ENCODE assay signal across 24 cellular contexts in the genomic region with DNA sequence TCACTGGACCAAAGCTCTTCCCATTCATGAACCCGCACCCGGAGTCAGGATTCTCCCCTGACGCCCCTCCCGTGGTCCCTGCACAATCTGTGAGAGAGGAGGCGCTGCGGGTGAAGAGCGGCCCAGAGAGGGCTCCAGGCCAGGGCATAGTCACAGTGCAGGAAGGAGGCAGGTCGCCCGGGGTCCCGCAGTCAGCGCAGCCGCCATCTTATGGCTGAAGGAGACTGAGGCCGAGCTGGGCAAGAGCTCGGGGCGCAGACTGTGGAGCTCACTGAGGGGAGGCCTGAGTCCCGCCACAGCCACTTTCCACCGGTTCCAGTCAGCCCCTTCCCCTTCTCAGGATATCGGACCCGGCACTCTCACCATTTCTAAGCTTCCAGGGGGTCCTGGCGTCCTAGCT. TPM values are rescaled to one million over a fixed set of nuclear protein-coding genes. Genes with fewer than 3 reads are reported as not detected.
DNase-seq lines count a peak whose midpoint lies in the region; ATAC-seq, FAIRE-seq and TF ChIP-seq lines count a peak whose summit lies in the region.
"Had no signal": no experiment of that assay in that cellular context is flagged by ENCODE, and none has a peak within 500 bp of the region (broad histone marks: within the 10 kb centered on the region; RNA-seq: fewer than 3 reads in every experiment).

No MANE protein-coding gene starts in this region.

- in situ Hi-C loops in HepG2 (cut with HindIII; ENCODE audit: extremely low pct_ligation_motif_present, low pct_unique_long_range_greater_than_20kb) = no loop called here
- in situ Hi-C loops in G401 (cut with HindIII; ENCODE audit: low sequenced_read_pairs) = no loop called here

- DNase-seq in HepG2 (ENCODE audit: low spot score) (no peak), right lobe of liver (no peak), KG1 (lab: John Stamatoyannopoulos, UW) (no peak), OCI-M1 (lab: John Stamatoyannopoulos, UW) (no peak), HCEC 1CT (no peak), G401 (ENCODE audit: low spot score) (no peak)
- DNase-seq: activated CD4-positive, alpha-beta T cell treated with anti-CD3 and anti-CD28 coated beads, Interleukin-2, amount 50 U/mL, for 48 hours; activated naive CD4-positive, alpha-beta T cell; activated T-cell treated with anti-CD3 and anti-CD28 coated beads for 4 hours; colonic mucosa; IMR-90; NCI-H1694 treated with DMSO at 0.1 percent for 48 hours; NCI-H226; stimulated activated naive CD8-positive, alpha-beta T cell treated with anti-CD3 and anti-CD28 coated beads, Interleukin-15, Interleukin-2, amounts not matched to agents 100 U/mL and 50 U/mL, for 24 hours had no signal

- ATAC-seq in HepG2 (no peak), right lobe of liver (peak in 3 of 4 donors; percentile 11 to 44 (median 30))
- ATAC-seq: stimulated activated naive CD8-positive, alpha-beta T cell treated with anti-CD3 and anti-CD28 coated beads, Interleukin-15, Interleukin-2, amounts not matched to agents 100 U/mL and 50 U/mL, for 24 hours had no signal

- H4K20me1 ChIP-seq in HepG2 (ENCODE audit: insufficient read depth, low read length) = no peaks in the 10 kb centered on the region
- H4K20me1 ChIP-seq: BLaER1 treated with 17β-estradiol and CSF1 and Interleukin-3, amounts not matched to agents 10 nM and 100 nM had no signal

- TF ChIP-seq CTCF in liver (IDR thresholded peaks at IDR 0.05; ENCODE audit: low read depth, low read length, missing input control) (no peak), HepG2 (CRISPR knock-in tag; IDR thresholded peaks at IDR 0.05) (no peak), right lobe of liver (IDR thresholded peaks at IDR 0.05) (no peak)

- BruUV-seq in HepG2 (replicated peaks; lab: Mats Ljungman, UMichigan) = no TSS peak

- H3K27me3 ChIP-seq in liver (ENCODE audit: control insufficient read depth in 4 of 4, insufficient read depth in 4 of 4, low read length in 3 of 4) = no peaks in the 10 kb centered on the region
- no peaks in the 10 kb centered on the region for H3K27me3 ChIP-seq in HepG2 (ENCODE audit: control insufficient read depth in 1 of 2, insufficient read depth in 2 of 2, low read length in 2 of 2)
- H3K27me3 ChIP-seq in right lobe of liver = no peaks in the 10 kb centered on the region
- H3K27me3 ChIP-seq in skeletal muscle tissue (ENCODE audit: control insufficient read depth in 3 of 3, insufficient read depth in 3 of 3, low read length in 3 of 3) = no peaks in the 10 kb centered on the region
- H3K27me3 ChIP-seq: BLaER1 treated with 17β-estradiol and CSF1 and Interleukin-3, amounts not matched to agents 10 nM and 100 nM; colonic mucosa had no signal

- POLR2A ChIA-PET in HepG2 (lab: Yijun Ruan, JAX) = no interaction called here

- H3K9ac ChIP-seq in liver (ENCODE audit: low read depth in 1 of 2, low read length in 2 of 2) = no peak overlapping the region
- H3K9ac ChIP-seq in HepG2 (ENCODE audit: insufficient read depth, low read depth, low read length) = no peak overlapping the region
- no peak overlapping the region for H3K9ac ChIP-seq in skeletal muscle tissue (ENCODE audit: low read depth in 1 of 3, low read length in 3 of 3)
- H3K9ac ChIP-seq: BLaER1 treated with 17β-estradiol and CSF1 and Interleukin-3, amounts not matched to agents 10 nM and 100 nM had no signal

- no peak for TF ChIP-seq POLR2A in HepG2 (IDR thresholded peaks at IDR 0.05; ENCODE audit: insufficient read depth in 1 of 2, low read depth in 2 of 2, low read length in 2 of 2)
- TF ChIP-seq POLR2A in right lobe of liver (IDR thresholded peaks at IDR 0.05) = no peak

- intact Hi-C loops in HepG2 (cut with micrococcal nuclease; ENCODE audit: unreplicated experiment) = no loop called here
- intact Hi-C loops in right lobe of liver (cut with DNase I) = no loop called here

- CTCF ChIA-PET in HepG2 (lab: Yijun Ruan, JAX; ENCODE audit: low intra/inter-chr PET ratio, low total read pairs) = no interaction called here

- no peaks in the 10 kb centered on the region for H3K79me2 ChIP-seq in HepG2 (ENCODE audit: insufficient read depth, low read length)

- H3K36me3 ChIP-seq in liver (ENCODE audit: control insufficient read depth in 4 of 4, insufficient read depth in 3 of 4, low read depth in 1 of 4, low read length in 3 of 4) (no peaks in the 10 kb centered on the region), HepG2 (replicated peaks in 1 of 2; ENCODE audit: control insufficient read depth in 1 of 2, insufficient read depth in 2 of 2, low read length in 2 of 2) (no peaks in the 10 kb centered on the region), right lobe of liver (no peaks in the 10 kb centered on the region), skeletal muscle tissue (ENCODE audit: control insufficient read depth in 3 of 3, insufficient read depth in 3 of 3, low read length in 3 of 3) (no peaks in the 10 kb centered on the region)
- H3K36me3 ChIP-seq: BLaER1 treated with 17β-estradiol and CSF1 and Interleukin-3, amounts not matched to agents 10 nM and 100 nM; colonic mucosa; gastroesophageal sphincter; HAP-1 had no signal

- FAIRE-seq in HepG2 (lab: Jason Lieb, UNC) = no peak
- FAIRE-seq: A204.1, astrocyte had no signal

- no peak overlapping the region for H3K4me2 ChIP-seq in HepG2 (ENCODE audit: low read depth, low read length)
- H3K4me2 ChIP-seq: BLaER1 treated with 17β-estradiol and CSF1 and Interleukin-3, amounts not matched to agents 10 nM and 100 nM had no signal

- H2AFZ ChIP-seq in HepG2 (ENCODE audit: low read length) = no peak overlapping the region

- H3K9me3 ChIP-seq in liver (ENCODE audit: control insufficient read depth in 4 of 4, low read length in 3 of 4) = peaks cover 0 to 8% (median 2%) of the 10 kb centered on the region in 4 donors
- peaks cover 87% of the 10 kb centered on the region for H3K9me3 ChIP-seq in HepG2 (ENCODE audit: low read length)
- no peaks in the 10 kb centered on the region for H3K9me3 ChIP-seq in right lobe of liver
- H3K9me3 ChIP-seq in skeletal muscle tissue (ENCODE audit: control insufficient read depth in 3 of 3, low read length in 3 of 3) = peaks cover 0 to 2% (median 0%) of the 10 kb centered on the region in 3 donors
- H3K9me3 ChIP-seq: colonic mucosa, HAP-1 had no signal

- H3K27ac ChIP-seq in liver (ENCODE audit: low read depth in 1 of 2, low read length in 2 of 2) (no peak overlapping the region), HepG2 (ENCODE audit: extremely low read length, insufficient read depth, low read length) (no peak overlapping the region), right lobe of liver (no peak overlapping the region), skeletal muscle tissue (ENCODE audit: low read depth, low read length) (no peak overlapping the region)
- H3K27ac ChIP-seq: BLaER1 treated with 17β-estradiol and CSF1 and Interleukin-3, amounts not matched to agents 10 nM and 100 nM; colonic mucosa had no signal

- TF ChIP-seq EP300 in HepG2 (IDR thresholded peaks at IDR 0.05; ENCODE audit: low read depth in 2 of 2, low read length in 2 of 2) (no peak), HepG2 (CRISPR knock-in tag; IDR thresholded peaks at IDR 0.05; ENCODE audit: borderline replicate concordance) (no peak)

- 10% methylated on average over 20 of the region's 20 CpGs for WGBS in liver
- 23% methylated on average over 9 of the region's 20 CpGs for WGBS in HepG2 (ENCODE audit: low lambda C conversion rate)
- WGBS in right lobe of liver (ENCODE audit: insufficient coverage, low coverage, low lambda C conversion rate, missing lambda C conversion rate) = 21% methylated on average over 7 of the region's 20 CpGs

- TF ChIP-seq RAD21 in liver (IDR thresholded peaks at IDR 0.05) (no peak), HepG2 (CRISPR knock-in tag; IDR thresholded peaks at IDR 0.05) (no peak)

- peak overlapping the region in 2 of 3 donors; percentile 10 to 54 for H3K4me3 ChIP-seq in liver (ENCODE audit: low read depth in 1 of 3, low read length in 3 of 3)
- H3K4me3 ChIP-seq in HepG2 (replicated peaks in 1 of 3; ENCODE audit: insufficient read depth in 1 of 3, low read depth in 2 of 3, low read length in 3 of 3) = no peak overlapping the region
- peak overlapping the region in 2 of 3 donors; percentile 5 to 12 for H3K4me3 ChIP-seq in right lobe of liver
- H3K4me3 ChIP-seq in skeletal muscle tissue (ENCODE audit: low read length in 3 of 3) = peak overlapping the region in 2 of 3 donors; percentile 51 to 65
- H3K4me3 ChIP-seq: BLaER1 treated with 17β-estradiol and CSF1 and Interleukin-3, amounts not matched to agents 10 nM and 100 nM; colonic mucosa; HAP-1 had no signal

- H3K4me1 ChIP-seq in liver (ENCODE audit: control insufficient read depth in 4 of 4, insufficient read depth in 4 of 4, low read length in 3 of 4) = no peaks in the 10 kb centered on the region
- H3K4me1 ChIP-seq in HepG2 (ENCODE audit: insufficient read depth, low read length) = no peaks in the 10 kb centered on the region
- no peaks in the 10 kb centered on the region for H3K4me1 ChIP-seq in right lobe of liver
- no peaks in the 10 kb centered on the region for H3K4me1 ChIP-seq in skeletal muscle tissue (ENCODE audit: control insufficient read depth in 3 of 3, insufficient read depth in 3 of 3, low read length in 3 of 3)
- H3K4me1 ChIP-seq: BLaER1 treated with 17β-estradiol and CSF1 and Interleukin-3, amounts not matched to agents 10 nM and 100 nM; colonic mucosa; gastroesophageal sphincter; HAP-1 had no signal

RNA-seq across cellular contexts. Expression of gene ZNF99, which starts 0.3 kb away (rescaled TPM):
- total RNA-seq in liver (under 1 TPM in 1 of 2 donors, not detected in 1; 0.09 TPM), HepG2 (2016; rRNA removed; fragmentation: Illumina TruSeq; extraction: Trizol) (not detected in 2 replicates), right lobe of liver (under 1 TPM in 3 of 6 experiments, not detected in 3; 0.02 to 0.07 (median 0.04) TPM), skeletal muscle tissue (under 0.01 TPM)
- polyA plus RNA-seq in liver (under 1 TPM in 1 of 2 donors, not detected in 1; 0.01 TPM), HepG2 (2011; rRNA removed) (not detected in 2 replicates)
- total RNA-seq in HepG2 (2016; cell fraction: cytosol; rRNA removed; fragmentation: Illumina TruSeq; extraction: Trizol; ENCODE audit: low read depth) = not detected in 2 replicates
- total RNA-seq in HepG2 (2016; cell fraction: insoluble cytoplasmic fraction; rRNA removed; fragmentation: Illumina TruSeq; extraction: Trizol) = not detected in 2 replicates
- total RNA-seq in HepG2 (2016; cell fraction: membrane; rRNA removed; fragmentation: Illumina TruSeq; extraction: Trizol) = not detected in 2 replicates
- not detected in 2 replicates for total RNA-seq in HepG2 (2016; cell fraction: nucleus; rRNA removed; fragmentation: Illumina TruSeq; extraction: Trizol)
- not detected in 2 replicates for polyA plus RNA-seq in HepG2 (2011; cell fraction: cytosol; rRNA removed)
- not detected in 2 replicates for polyA plus RNA-seq in HepG2 (2011; cell fraction: nucleus; rRNA removed)
- polyA plus RNA-seq in HepG2 (2012) = not detected in 2 replicates
- polyA plus RNA-seq in HepG2 (2016; cell fraction: cytosol; fragmentation: Illumina TruSeq; extraction: Trizol; ENCODE audit: low read depth) = not detected in 2 replicates
- polyA plus RNA-seq in HepG2 (2016; cell fraction: insoluble cytoplasmic fraction; fragmentation: Illumina TruSeq; extraction: Trizol; ENCODE audit: low read depth) = not detected in 2 replicates
- not detected in 2 replicates for polyA plus RNA-seq in HepG2 (2016; cell fraction: membrane; fragmentation: Illumina TruSeq; extraction: Trizol; ENCODE audit: low read depth)
- not detected in 2 replicates for polyA plus RNA-seq in HepG2 (2016; cell fraction: nucleus; fragmentation: Illumina TruSeq; extraction: Trizol; ENCODE audit: insufficient read depth, low read depth)
- polyA minus RNA-seq in HepG2 (2011; rRNA and poly(A)+ RNA removed; ENCODE audit: low replicate concordance) = not detected in 2 replicates
- polyA minus RNA-seq in HepG2 (2011; cell fraction: cytosol; rRNA and poly(A)+ RNA removed) = not detected in 2 replicates
- not detected in 2 replicates for polyA minus RNA-seq in HepG2 (2011; cell fraction: nucleus; rRNA and poly(A)+ RNA removed)
- not detected in 2 replicates for total RNA-seq in G401 (2014; rRNA removed; shearing (Covaris generic))
- total RNA-seq: astrocyte, colonic mucosa, IMR-90, pulmonary artery endothelial cell, RPMI7951 had no signal
- polyA plus RNA-seq: IMR-90 had no signal

RNA-seq across cellular contexts. Expression of gene ZNF723, which starts 48.4 kb away (rescaled TPM):
- total RNA-seq in liver = under 1 TPM; 0.05 to 0.08 TPM
- not detected for polyA plus RNA-seq in liver
- not detected in 2 replicates for total RNA-seq in HepG2 (2016; rRNA removed; fragmentation: Illumina TruSeq; extraction: Trizol)
- total RNA-seq in HepG2 (2016; cell fraction: cytosol; rRNA removed; fragmentation: Illumina TruSeq; extraction: Trizol; ENCODE audit: low read depth) = not detected in 2 replicates
- not detected in 2 replicates for total RNA-seq in HepG2 (2016; cell fraction: insoluble cytoplasmic fraction; rRNA removed; fragmentation: Illumina TruSeq; extraction: Trizol)
- not detected in 2 replicates for total RNA-seq in HepG2 (2016; cell fraction: membrane; rRNA removed; fragmentation: Illumina TruSeq; extraction: Trizol)
- not detected in 2 replicates for total RNA-seq in HepG2 (2016; cell fraction: nucleus; rRNA removed; fragmentation: Illumina TruSeq; extraction: Trizol)
- polyA plus RNA-seq in HepG2 (2011; rRNA removed) = not detected in 2 replicates
- not detected in 2 replicates for polyA plus RNA-seq in HepG2 (2011; cell fraction: cytosol; rRNA removed)
- not detected in 2 replicates for polyA plus RNA-seq in HepG2 (2011; cell fraction: nucleus; rRNA removed)
- not detected in 2 replicates for polyA plus RNA-seq in HepG2 (2012)
- not detected in 2 replicates for polyA plus RNA-seq in HepG2 (2016; cell fraction: cytosol; fragmentation: Illumina TruSeq; extraction: Trizol; ENCODE audit: low read depth)
- not detected in 2 replicates for polyA plus RNA-seq in HepG2 (2016; cell fraction: insoluble cytoplasmic fraction; fragmentation: Illumina TruSeq; extraction: Trizol; ENCODE audit: low read depth)
- not detected in 2 replicates for polyA plus RNA-seq in HepG2 (2016; cell fraction: membrane; fragmentation: Illumina TruSeq; extraction: Trizol; ENCODE audit: low read depth)
- polyA plus RNA-seq in HepG2 (2016; cell fraction: nucleus; fragmentation: Illumina TruSeq; extraction: Trizol; ENCODE audit: insufficient read depth, low read depth) = not detected in 2 replicates
- polyA minus RNA-seq in HepG2 (2011; rRNA and poly(A)+ RNA removed; ENCODE audit: low replicate concordance) = not detected in 2 replicates
- not detected in 2 replicates for polyA minus RNA-seq in HepG2 (2011; cell fraction: cytosol; rRNA and poly(A)+ RNA removed)
- polyA minus RNA-seq in HepG2 (2011; cell fraction: nucleus; rRNA and poly(A)+ RNA removed) = not detected in 2 replicates
- total RNA-seq in right lobe of liver = not detected
- not detected for total RNA-seq in skeletal muscle tissue
- total RNA-seq in G401 (2014; rRNA removed; shearing (Covaris generic)) = not detected in 2 replicates
- total RNA-seq: astrocyte, colonic mucosa, gastroesophageal sphincter, IMR-90, lower leg skin, pulmonary artery endothelial cell had no signal
- polyA plus RNA-seq: IMR-90 had no signal

Comparison
In these comparisons a context has a peak if more than half of its experiments do, and no peak if none do; other contexts are left out.
1. H3K4me3 ChIP-seq: peak in liver (2 of 3), right lobe of liver (2 of 3) and skeletal muscle tissue (2 of 3); none in HepG2 (0 of 3).